ENCODE assay signal across 12 cellular contexts in the genomic region with DNA sequence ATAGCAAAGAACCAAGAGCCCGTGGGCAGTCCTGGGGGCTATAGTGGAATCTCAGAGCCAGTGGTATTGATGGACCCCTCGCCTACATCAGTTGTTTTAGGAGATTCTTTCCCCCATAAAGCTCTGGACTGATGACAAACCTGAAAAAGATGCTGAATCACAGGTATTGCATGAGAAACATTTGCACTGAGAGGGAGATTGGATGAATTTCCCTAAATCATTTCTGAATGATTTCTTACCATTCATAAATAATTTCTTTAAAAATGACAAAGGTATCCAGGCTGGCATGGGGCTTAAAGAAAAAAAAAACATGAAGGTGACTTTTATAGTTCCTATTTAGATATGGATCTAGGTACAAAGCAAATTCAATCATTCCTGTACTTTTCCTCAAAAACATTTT. TPM values are rescaled to one million over a fixed set of nuclear protein-coding genes. Genes with fewer than 3 reads are reported as not detected.
"Had no signal": no experiment of that assay in that cellular context is flagged by ENCODE, and none has a peak within 500 bp of the region (broad histone marks: within the 10 kb centered on the region; RNA-seq: fewer than 3 reads in every experiment).

No MANE protein-coding gene starts in this region.

- H3K4me3 Mint-ChIP-seq: activated naive CD4-positive, alpha-beta T cell treated with anti-CD3 and anti-CD28 coated beads, Interleukin-2, amount 50 U/mL, for 24 hours; mesothelial cell of epicardium; neural progenitor cell had no signal

- DNase-seq: activated T-cell treated with anti-CD3 and anti-CD28 coated beads, Interleukin-2, amount 50 U/mL, for 1 hour; amniotic stem cell; gastrocnemius medialis; kidney; ovary; stomach had no signal

- H3K27ac Mint-ChIP-seq: mesothelial cell of epicardium, neural progenitor cell had no signal

- H3K36me3 Mint-ChIP-seq: activated naive CD4-positive, alpha-beta T cell treated with anti-CD3 and anti-CD28 coated beads, Interleukin-2, amount 50 U/mL, for 24 hours; mesothelial cell of epicardium; neural progenitor cell had no signal

- H3K27me3 ChIP-seq: gastrocnemius medialis, neural progenitor cell, ovary had no signal

- H3K9ac ChIP-seq: neural progenitor cell had no signal

- H3K4me2 ChIP-seq: neural progenitor cell had no signal

- H3K4me1 Mint-ChIP-seq: activated naive CD4-positive, alpha-beta T cell treated with anti-CD3 and anti-CD28 coated beads, Interleukin-2, amount 50 U/mL, for 24 hours; neural progenitor cell had no signal

- H3K9me3 Mint-ChIP-seq: mesothelial cell of epicardium, neural progenitor cell had no signal

- ATAC-seq: activated CD4-positive, CD25-positive, alpha-beta regulatory T cell treated with anti-CD3 and anti-CD28 coated beads, Interleukin-2, amount 50 U/mL, for 24 hours; gastrocnemius medialis had no signal

- H2AFZ ChIP-seq: neural progenitor cell had no signal

- H3K36me3 ChIP-seq: gastrocnemius medialis, neural progenitor cell, ovary, stomach, thoracic aorta had no signal

- H3K27ac ChIP-seq: gastrocnemius medialis, neural progenitor cell, ovary, stomach, thoracic aorta had no signal

- H3K4me3 ChIP-seq: gastrocnemius medialis, neural progenitor cell, ovary, stomach, thoracic aorta had no signal

- H3K9me3 ChIP-seq: gastrocnemius medialis, ovary, stomach, thoracic aorta had no signal

- H3K4me1 ChIP-seq: gastrocnemius medialis, neural progenitor cell had no signal

RNA-seq across cellular contexts. Expression of a gene that starts 54.0 kb away (rescaled TPM):
- total RNA-seq: myocyte had no signal
